25 cellular contexts compared by ENCODE assay signal in the genomic region with DNA sequence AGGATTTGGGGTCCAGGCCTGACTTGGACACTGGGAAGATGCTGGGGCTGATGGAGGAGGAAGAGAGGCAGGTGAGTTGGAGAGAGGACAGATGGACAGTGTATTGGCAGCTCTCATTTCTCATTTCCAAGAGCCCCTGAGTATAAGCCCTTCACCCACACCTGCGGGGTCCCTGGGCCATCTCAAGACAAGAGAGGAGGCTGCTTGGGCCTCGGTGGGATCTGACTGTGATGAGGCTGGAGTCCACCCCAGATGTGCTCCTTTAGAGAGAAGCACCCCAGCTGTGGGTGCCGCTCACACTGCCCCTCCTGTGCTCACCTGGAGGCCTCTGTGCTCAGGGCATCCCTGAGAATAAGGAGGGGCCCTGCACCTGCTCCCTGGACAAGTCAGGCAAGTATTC. TPM values are rescaled to one million over a fixed set of nuclear protein-coding genes. Genes with fewer than 3 reads are reported as not detected.
"Had no signal": no experiment of that assay in that cellular context is flagged by ENCODE, and none has a peak within 500 bp of the region (broad histone marks: within the 10 kb centered on the region; RNA-seq: fewer than 3 reads in every experiment).

No MANE protein-coding gene starts in this region.

- H3K36me3 Mint-ChIP-seq: IgD-negative memory B cell had no signal

- H3K27ac ChIP-seq: HL-60, KMS-11 had no signal

- H3K9ac ChIP-seq: KMS-11, SK-N-SH had no signal

- H3K4me3 Mint-ChIP-seq: IgD-negative memory B cell had no signal

- H3K27ac Mint-ChIP-seq: IgD-negative memory B cell had no signal

- FAIRE-seq: HTR-8/SVneo, K562, RCC 7860 had no signal

- ATAC-seq: K562 had no signal

- H3K4me3 ChIP-seq: K562 had no signal

- H3K9me3 ChIP-seq: SK-N-SH had no signal

- DNase-seq: Kasumi-1, MM.1S, NCI-H1092 treated with DMSO at 0.1 percent for 48 hours, NCI-H1436, NCI-H187, NCI-H2029, NCI-H2081 treated with DMSO at 0.1 percent for 48 hours, NCI-H2171, NCI-H226, NCI-H446, NCI-H510A, NCI-H524 treated with DMSO at 0.1 percent for 48 hours, NCI-H69, NCI-H774, RPMI8226, SHP77, SK-N-SH had no signal

RNA-seq across cellular contexts. Expression of a gene that starts 3.7 kb away (rescaled TPM):
- total RNA-seq: M059J, SK-MEL-5 had no signal
- polyA plus RNA-seq: SK-N-SH had no signal

RNA-seq across cellular contexts. Expression of a gene that starts 16.1 kb away (rescaled TPM):
- total RNA-seq: K562, M059J, SK-MEL-5 had no signal
- polyA plus RNA-seq: IgD-negative memory B cell, K562, SK-N-SH had no signal

RNA-seq across cellular contexts. Expression of a gene that starts 53.0 kb away (rescaled TPM):
- total RNA-seq: K562, M059J, SK-MEL-5 had no signal
- polyA plus RNA-seq: K562, SK-N-SH had no signal
